In the genomic region with DNA sequence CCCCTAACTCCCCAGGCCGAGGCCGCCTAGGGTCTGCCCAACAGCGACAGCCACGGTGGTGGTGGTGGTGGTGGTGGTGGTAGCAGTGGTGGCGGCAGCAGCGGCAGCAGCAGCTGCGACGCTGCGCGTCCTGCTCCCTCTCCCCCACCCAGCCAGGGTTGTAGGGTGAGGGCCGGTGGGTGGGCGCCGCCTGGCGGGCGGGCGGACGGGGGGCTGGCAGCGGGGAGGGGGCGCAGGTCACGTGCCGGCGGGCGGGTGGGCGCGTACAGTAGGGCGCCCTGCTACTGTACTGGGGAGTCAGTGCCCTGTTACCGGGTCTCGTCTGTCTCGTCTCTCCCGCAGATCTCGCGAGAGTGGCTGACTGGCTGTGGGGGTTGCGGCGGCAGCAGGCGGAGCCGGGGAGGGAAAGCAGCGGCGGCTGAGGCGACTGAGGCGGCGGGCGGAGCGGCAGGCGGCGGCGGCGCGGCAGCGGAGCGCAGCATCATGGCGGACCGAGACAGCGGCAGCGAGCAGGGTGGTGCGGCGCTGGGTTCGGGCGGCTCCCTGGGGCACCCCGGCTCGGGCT, we compare ENCODE assay signal across 8 cellular contexts. TPM values are rescaled to one million over a fixed set of nuclear protein-coding genes. Genes with fewer than 3 reads are reported as not detected.
DNase-seq lines count a peak whose midpoint lies in the region; ATAC-seq, FAIRE-seq and TF ChIP-seq lines count a peak whose summit lies in the region.

A gene (plus strand): TSS at position 411 of the 565 bp plus-strand sequence. CDS start 73 bp downstream, at position 484.

- peak; percentile 94 for FAIRE-seq in GM12892 (lab: Jason Lieb, UNC)

- H3K27me3 ChIP-seq in heart left ventricle (peaks cover 0 to 14% (median 0%) of the 10 kb centered on the region in 9 donors), upper lobe of left lung (no peaks in the 10 kb centered on the region)

- TF ChIP-seq POLR2A in GM12892 (IDR thresholded peaks at IDR 0.05; ENCODE audit: low read depth, low read length) (peak; percentile 85; the same call in 1 of the 2 replicates), heart left ventricle (IDR thresholded peaks at IDR 0.05) (peak in 1 of 2 donors; percentile 66), upper lobe of left lung (IDR thresholded peaks at IDR 0.05) (peak in 2 of 4 donors; percentile 54 to 87)

- no peak for TF ChIP-seq EP300 in upper lobe of left lung (IDR thresholded peaks at IDR 0.05)

- peaks cover 13 to 85% (median 64%) of the 10 kb centered on the region in 12 donors for H3K4me1 ChIP-seq in heart left ventricle
- H3K4me1 ChIP-seq in upper lobe of left lung = peaks cover 60 to 80% (median 67%) of the 10 kb centered on the region in 4 donors

- peak within 1 kb of the TSS; percentile 87 for H3K27ac Mint-ChIP-seq in activated naive CD8-positive, alpha-beta T cell treated with anti-CD3 and anti-CD28 coated beads, Interleukin-2, amount 50 U/mL, for 24 hours

- H3K4me3 ChIP-seq in heart left ventricle (peak within 1 kb of the TSS; percentile 53 to 95 (median 80)), upper lobe of left lung (peak within 1 kb of the TSS; percentile 71 to 87 (median 81))

- H3K27me3 Mint-ChIP-seq in activated naive CD8-positive, alpha-beta T cell treated with anti-CD3 and anti-CD28 coated beads, Interleukin-2, amount 50 U/mL, for 24 hours = peaks cover 7% of the 10 kb centered on the region

- H3K27ac ChIP-seq in heart left ventricle (peak within 1 kb of the TSS; percentile 86 to 95 (median 91)), upper lobe of left lung (peak within 1 kb of the TSS; percentile 92 to 97 (median 93))

- intact Hi-C loops in heart left ventricle (cut with DNase I) = loop anchor here in 4 of 10 donors (2.0 to 5.0 kb wide), 2 partner anchors 31 to 34 kb away; no protein-coding TSS in a partner anchor
- intact Hi-C loops in posterior vena cava (cut with DNase I) = no loop called here

- DNase-seq in GM12892 (ENCODE audit: insufficient read length) (peak; percentile 89), NCI-H1417 (lab: John Stamatoyannopoulos, UW) (peak; percentile 86 to 92 (median 89)), SW480 (ENCODE audit: low spot score) (peak; percentile 97), heart left ventricle (peak; percentile 96 to 98 (median 97)), posterior vena cava (ENCODE audit: low spot score) (peak; percentile 98), upper lobe of left lung (peak; percentile 96)
- peak; percentile 95 for DNase-seq in activated naive CD8-positive, alpha-beta T cell treated with anti-CD3 and anti-CD28 coated beads, Interleukin-2, amount 50 U/mL, for 24 hours

- peaks cover 3% of the 10 kb centered on the region for H3K36me3 Mint-ChIP-seq in activated naive CD8-positive, alpha-beta T cell treated with anti-CD3 and anti-CD28 coated beads, Interleukin-2, amount 50 U/mL, for 24 hours (ENCODE audit: low read depth)

- H3K4me1 Mint-ChIP-seq in activated naive CD8-positive, alpha-beta T cell treated with anti-CD3 and anti-CD28 coated beads, Interleukin-2, amount 50 U/mL, for 24 hours = peaks cover 77% of the 10 kb centered on the region

- WGBS in heart left ventricle, 4 donors = 0 to 4% (median 1%) methylated on average over 1 to 60 of the region's 60 CpGs
- 0% methylated on average over 10 of the region's 60 CpGs; no CpG with 5 or more reads in 1 of the 2 donors for WGBS in upper lobe of left lung, 2 donors

- H3K9me3 Mint-ChIP-seq in activated naive CD8-positive, alpha-beta T cell treated with anti-CD3 and anti-CD28 coated beads, Interleukin-2, amount 50 U/mL, for 24 hours = no peaks in the 10 kb centered on the region

- no peaks in the 10 kb centered on the region for H3K9me3 ChIP-seq in heart left ventricle
- peaks cover 0 to 5% (median 0%) of the 10 kb centered on the region in 4 donors for H3K9me3 ChIP-seq in upper lobe of left lung

- H3K36me3 ChIP-seq in heart left ventricle = no peaks in the 10 kb centered on the region
- H3K36me3 ChIP-seq in upper lobe of left lung = no peaks in the 10 kb centered on the region

- ATAC-seq in HG02798 (IDR thresholded peaks at IDR 0.05; ENCODE audit: poor library complexity, unreplicated experiment) (peak; percentile 91), heart left ventricle (peak; percentile 85 to 96 (median 95)), upper lobe of left lung (ENCODE audit: low FRiP score in 2 of 2) (peak; percentile 92 to 97)
- ATAC-seq in activated naive CD8-positive, alpha-beta T cell treated with anti-CD3 and anti-CD28 coated beads, Interleukin-2, amount 50 U/mL, for 24 hours = peak; percentile 89

- H3K4me3 Mint-ChIP-seq in activated naive CD8-positive, alpha-beta T cell treated with anti-CD3 and anti-CD28 coated beads, Interleukin-2, amount 50 U/mL, for 24 hours = peak within 1 kb of the TSS; percentile 87

- peak in 8 of 12 donors; percentile 6 to 47 (median 34) for TF ChIP-seq CTCF in heart left ventricle (IDR thresholded peaks at IDR 0.05)
- peak in 3 of 6 experiments; percentile 10 to 43 (median 16) for TF ChIP-seq CTCF in upper lobe of left lung (IDR thresholded peaks at IDR 0.05)

RNA-seq across cellular contexts. Expression of the gene that starts here (rescaled TPM):
- polyA plus RNA-seq in GM12892 (2012; ENCODE audit: missing spikeins) = 4.2 TPM
- total RNA-seq in heart left ventricle (10 to 100 TPM; 18.9 to 30.9 (median 20.3) TPM), posterior vena cava (10 to 100 TPM; 39.1 to 43.5 TPM), upper lobe of left lung (10 to 100 TPM; 13.8 to 43.2 (median 22.7) TPM)
- polyA plus RNA-seq in heart left ventricle = 1 to 10 TPM; 5.6 to 7.4 TPM

Comparison
In these comparisons a context has a peak if more than half of its experiments do, and no peak if none do; other contexts are left out.
1. Peak in every context shown above with its lines: DNase-seq, ATAC-seq, H3K4me3 ChIP-seq and H3K27ac ChIP-seq.